Comparison of ENCODE assay signal across 20 cellular contexts in the genomic region with DNA sequence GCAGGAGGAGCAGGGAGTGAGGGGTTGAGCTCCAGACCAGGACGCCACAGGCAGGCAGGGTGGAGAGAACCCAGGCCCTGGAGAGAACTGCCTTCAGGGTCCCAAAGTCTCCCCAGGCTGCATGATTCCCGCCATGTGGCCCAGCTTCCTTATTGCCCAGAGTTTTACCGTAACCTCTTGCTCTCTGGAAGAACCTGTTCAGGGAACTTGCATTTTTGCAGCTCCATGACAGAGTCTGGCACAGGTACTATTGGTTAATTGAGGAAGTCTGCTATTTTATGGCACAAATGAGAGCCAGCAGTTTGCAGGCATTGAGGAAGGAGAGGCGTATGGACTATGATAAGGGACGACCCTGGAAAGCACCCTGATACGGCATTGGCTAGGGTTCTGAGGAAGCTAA. TPM values are rescaled to one million over a fixed set of nuclear protein-coding genes. Genes with fewer than 3 reads are reported as not detected.
A peak's percentile ranks its signal among the peaks of the same experiment; 100 is the strongest.
DNase-seq lines count a peak whose midpoint lies in the region; TF ChIP-seq lines count a peak whose summit lies in the region.
"Had no signal": no experiment of that assay in that cellular context is flagged by ENCODE, and none has a peak within 500 bp of the region (broad histone marks: within the 10 kb centered on the region; RNA-seq: fewer than 3 reads in every experiment).

No MANE protein-coding gene starts in this region.

- H3K4me1 ChIP-seq in duodenal mucosa (ENCODE audit: control insufficient read depth in 1 of 2, insufficient read depth in 2 of 2, low read length in 2 of 2) = peaks cover 38 to 47% of the 10 kb centered on the region in 2 donors
- peaks cover 5% of the 10 kb centered on the region in 2 experiments for H3K4me1 ChIP-seq in trophoblast cell (ENCODE audit: control insufficient read depth in 1 of 2, insufficient read depth in 2 of 2, low read length in 2 of 2)
- H3K4me1 ChIP-seq: SJSA1 had no signal

- H3K18ac ChIP-seq in trophoblast cell (ENCODE audit: low read length) = no peak overlapping the region

- H3K79me2 ChIP-seq in trophoblast cell (ENCODE audit: control insufficient read depth, insufficient read depth, low read length, poor library complexity) = no peaks in the 10 kb centered on the region

- H3K14ac ChIP-seq in trophoblast cell (ENCODE audit: low read length) = no peak overlapping the region

- H3K27ac Mint-ChIP-seq in glutamatergic neuron (ENCODE audit: unreplicated experiment) = no peak overlapping the region
- H3K27ac Mint-ChIP-seq: CD8-positive, alpha-beta memory T cell had no signal

- H3K4me3 ChIP-seq in LNCaP clone FGC (ENCODE audit: low read depth, low read length) (no peak overlapping the region), duodenal mucosa (ENCODE audit: low read depth in 1 of 2, low read length in 2 of 2) (no peak overlapping the region), trophoblast cell (ENCODE audit: low read depth, low read length) (no peak overlapping the region)
- H3K4me3 ChIP-seq: BLaER1, SJSA1 had no signal

- peak overlapping the region; percentile 58 for H4K91ac ChIP-seq in trophoblast cell (ENCODE audit: low read depth, low read length)

- H2AFZ ChIP-seq in trophoblast cell (ENCODE audit: insufficient read depth, low read length, poor library complexity) = no peak overlapping the region

- H3K23ac ChIP-seq in trophoblast cell (ENCODE audit: low read length) = no peak overlapping the region

- peak overlapping the region; percentile 87 for H2BK120ac ChIP-seq in trophoblast cell (ENCODE audit: insufficient read depth, low read length, poor library complexity)

- peak overlapping the region; percentile 17 for H4K8ac ChIP-seq in trophoblast cell (ENCODE audit: low read depth, low read length)

- H2AK5ac ChIP-seq in trophoblast cell (ENCODE audit: low read length) = no peak overlapping the region

- no peak overlapping the region for H4K12ac ChIP-seq in trophoblast cell (ENCODE audit: low read depth, low read length)

- H2BK5ac ChIP-seq in trophoblast cell (ENCODE audit: low read depth, low read length, poor library complexity) = no peak overlapping the region

- H3K9ac ChIP-seq in duodenal mucosa (ENCODE audit: low read depth in 1 of 2, low read length in 2 of 2) = peak overlapping the region; percentile 9 to 32
- H3K9ac ChIP-seq in trophoblast cell (ENCODE audit: low read length) = no peak overlapping the region
- H3K9ac ChIP-seq: BLaER1, KMS-11 had no signal

- peaks cover 10% of the 10 kb centered on the region for H3K79me1 ChIP-seq in trophoblast cell (ENCODE audit: low read length)

- H3K27me3 Mint-ChIP-seq in glutamatergic neuron (ENCODE audit: unreplicated experiment) = peaks cover 2% of the 10 kb centered on the region

- no CpG with 5 or more reads among the region's 6 CpGs for WGBS in trophoblast cell (ENCODE audit: extremely low coverage, insufficient coverage, insufficient read length)

- TF ChIP-seq CTCF in C4-2B (conservative IDR thresholded peaks at IDR 0.05) (no peak), LNCaP clone FGC (IDR thresholded peaks at IDR 0.05; ENCODE audit: control insufficient read depth, extremely low read depth, insufficient read depth) (no peak), glutamatergic neuron (IDR thresholded peaks at IDR 0.05; ENCODE audit: partially characterized antibody, unreplicated experiment) (no peak)

- no peak overlapping the region for H3K4me2 ChIP-seq in trophoblast cell (ENCODE audit: low read length)
- H3K4me2 ChIP-seq: BLaER1, KMS-11 had no signal

- H3K4me1 Mint-ChIP-seq in glutamatergic neuron (ENCODE audit: low read depth, unreplicated experiment) = no peaks in the 10 kb centered on the region

- H3K9me3 ChIP-seq in duodenal mucosa (ENCODE audit: control insufficient read depth in 1 of 2, low read length in 2 of 2) (peaks cover 0 to 3% of the 10 kb centered on the region in 2 donors), trophoblast cell (ENCODE audit: insufficient read depth, low read depth, low read length) (no peaks in the 10 kb centered on the region)
- H3K9me3 ChIP-seq: BLaER1, SJSA1 had no signal

- H3K36me3 Mint-ChIP-seq in glutamatergic neuron (ENCODE audit: unreplicated experiment) = peaks cover 7% of the 10 kb centered on the region

- no peak overlapping the region for H3K4me3 Mint-ChIP-seq in glutamatergic neuron (ENCODE audit: unreplicated experiment)
- H3K4me3 Mint-ChIP-seq: CD8-positive, alpha-beta memory T cell had no signal

- no peak overlapping the region for H3K4ac ChIP-seq in trophoblast cell (ENCODE audit: low read depth, low read length)

- no peak overlapping the region for H2BK12ac ChIP-seq in trophoblast cell (ENCODE audit: low read length)

- DNase-seq in LNCaP clone FGC (ENCODE audit: low read depth) = peak; percentile 65
- DNase-seq in trophoblast cell = peak in 1 of 2 donors; percentile 61
- DNase-seq in glutamatergic neuron = no peak
- DNase-seq in SW480 (ENCODE audit: low spot score) = no peak
- no peak for DNase-seq in NCI-H2196 treated with DMSO at 0.1 percent for 48 hours (lab: John Stamatoyannopoulos, UW; ENCODE audit: unreplicated experiment)
- DNase-seq: CD8-positive, alpha-beta memory T cell; GF-D8; MV-4-11; NCI-H1694; NCI-H2081; NCI-H2171; NCI-H446; NCI-H526; OCI-M1 had no signal

- H3K27ac ChIP-seq in C4-2B = peak overlapping the region; percentile 35
- peak overlapping the region; percentile 41 for H3K27ac ChIP-seq in duodenal mucosa (ENCODE audit: low read depth, low read length)
- H3K27ac ChIP-seq in trophoblast cell (ENCODE audit: low read depth, low read length) = peak overlapping the region; percentile 27
- H3K27ac ChIP-seq: BLaER1, KMS-11, SJSA1 had no signal

- H3K9me3 Mint-ChIP-seq in glutamatergic neuron (ENCODE audit: unreplicated experiment) = peaks cover 2% of the 10 kb centered on the region
- H3K9me3 Mint-ChIP-seq: CD8-positive, alpha-beta memory T cell had no signal

- no peaks in the 10 kb centered on the region for H3K36me3 ChIP-seq in duodenal mucosa (ENCODE audit: control insufficient read depth in 1 of 2, insufficient read depth in 2 of 2, low read length in 2 of 2)
- H3K36me3 ChIP-seq in trophoblast cell (ENCODE audit: control insufficient read depth in 1 of 2, insufficient read depth in 2 of 2, low read length in 2 of 2) = no peaks in the 10 kb centered on the region
- H3K36me3 ChIP-seq: BLaER1, SJSA1 had no signal

- H3K27me3 ChIP-seq in duodenal mucosa (ENCODE audit: control insufficient read depth in 1 of 2, insufficient read depth in 2 of 2, low read length in 2 of 2) = no peaks in the 10 kb centered on the region
- H3K27me3 ChIP-seq in trophoblast cell (ENCODE audit: insufficient read depth, low read length) = no peaks in the 10 kb centered on the region
- H3K27me3 ChIP-seq: BLaER1, SJSA1 had no signal

RNA-seq across cellular contexts. Expression of gene NOS2, which starts 11.6 kb away (rescaled TPM):
- 64.6 and 66.1 TPM in 2 replicates for polyA plus RNA-seq in trophoblast cell (2013)
- 0.25 TPM for total RNA-seq in glutamatergic neuron (ENCODE audit: unreplicated experiment)
- total RNA-seq: SJSA1 had no signal
- polyA plus RNA-seq: CD8-positive, alpha-beta memory T cell; IMR-90 had no signal
